In genomic region chr16:11913425-11914079, GRCh38 we compare ENCODE assay signal across 8 cellular contexts. TPM values are rescaled to one million over a fixed set of nuclear protein-coding genes. Genes with fewer than 3 reads are reported as not detected.
DNase-seq lines count a peak whose midpoint lies in the region; ATAC-seq and TF ChIP-seq lines count a peak whose summit lies in the region.

No MANE protein-coding gene starts in this region.

- WGBS in mesendoderm (ENCODE audit: extremely low coverage, insufficient coverage, low lambda C conversion rate): no CpG with 5 or more reads among the region's 12 CpGs

- H2AK5ac ChIP-seq in mesendoderm (ENCODE audit: low read length): no peak overlapping the region

- H4K8ac ChIP-seq in mesendoderm (ENCODE audit: low read depth, low read length): no peak overlapping the region

- H3K23ac ChIP-seq in mesendoderm (ENCODE audit: low read length): no peak overlapping the region

- H2BK120ac ChIP-seq in mesendoderm (ENCODE audit: low read depth, low read length): no peak overlapping the region

- peaks cover 65% of the 10 kb centered on the region for H3K79me2 ChIP-seq in mesendoderm (ENCODE audit: control insufficient read depth, insufficient read depth, low read length)

- H3K36me3 ChIP-seq in BLaER1: peaks cover 18% of the 10 kb centered on the region
- H3K36me3 ChIP-seq in mesendoderm (ENCODE audit: control insufficient read depth, insufficient read depth, low read length): no peaks in the 10 kb centered on the region

- no peak overlapping the region for H2BK5ac ChIP-seq in mesendoderm (ENCODE audit: low read length)

- H4K20me1 ChIP-seq in BLaER1: peaks cover 69% of the 10 kb centered on the region

- peak overlapping the region; percentile 62 for H3K56ac ChIP-seq in mesendoderm (ENCODE audit: low read length)

- H3K27me3 ChIP-seq in BLaER1 (no peaks in the 10 kb centered on the region), mesendoderm (ENCODE audit: insufficient read depth, low read length, poor library complexity) (no peaks in the 10 kb centered on the region)

- H3K18ac ChIP-seq in mesendoderm (ENCODE audit: low read length): no peak overlapping the region

- H3K4ac ChIP-seq in mesendoderm (ENCODE audit: low read depth, low read length): no peak overlapping the region

- H3K9ac ChIP-seq in BLaER1 (peak overlapping the region; percentile 96), mesendoderm (ENCODE audit: low read length) (peak overlapping the region; percentile 95)

- no peak overlapping the region for H2BK15ac ChIP-seq in mesendoderm (replicated peaks; ENCODE audit: low read depth)

- peak overlapping the region; percentile 86 for H3K4me2 ChIP-seq in BLaER1
- peak overlapping the region; percentile 82 for H3K4me2 ChIP-seq in mesendoderm (ENCODE audit: low read length)

- H3K4me1 ChIP-seq in BLaER1 (peaks cover 55% of the 10 kb centered on the region), mesendoderm (ENCODE audit: control insufficient read depth, low read depth, low read length) (peaks cover 9% of the 10 kb centered on the region)

- peak overlapping the region; percentile 94; the same call in 1 of the 2 replicates for H3K27ac ChIP-seq in BLaER1
- H3K27ac ChIP-seq in mesendoderm (ENCODE audit: low read depth, low read length): no peak overlapping the region

- H3K4me3 ChIP-seq in BLaER1 (peak overlapping the region; percentile 98), LNCaP clone FGC (ENCODE audit: low read depth, low read length) (peak overlapping the region; percentile 68), astrocyte of the spinal cord (ENCODE audit: low read depth, low read length) (peak overlapping the region; percentile 89), mesendoderm (ENCODE audit: low read length) (peak overlapping the region; percentile 93)

- in situ Hi-C loops in astrocyte of the spinal cord (cut with HindIII; ENCODE audit: low sequenced_read_pairs): no loop called here

- no peak for ATAC-seq in HG02678 (IDR thresholded peaks at IDR 0.05; ENCODE audit: unreplicated experiment)

- no peaks in the 10 kb centered on the region for H3K9me3 ChIP-seq in BLaER1

- DNase-seq in LNCaP clone FGC (ENCODE audit: low read depth) (no peak), astrocyte of the spinal cord (ENCODE audit: low read depth, low spot score) (no peak), mesendoderm (peak; percentile 21), NCI-H2196 (lab: John Stamatoyannopoulos, UW; ENCODE audit: unreplicated experiment) (no peak), NCI-H2107 treated with DMSO at 0.1 percent for 48 hours (lab: John Stamatoyannopoulos, UW; ENCODE audit: unreplicated experiment) (no peak), HuH-7.5 (ENCODE audit: low spot score) (no peak)

- no peak for TF ChIP-seq CTCF in LNCaP clone FGC (IDR thresholded peaks at IDR 0.05; ENCODE audit: control insufficient read depth, extremely low read depth, insufficient read depth)
- TF ChIP-seq CTCF in astrocyte of the spinal cord (IDR thresholded peaks at IDR 0.05; ENCODE audit: low read depth, low read length): no peak

- no peak overlapping the region for H4K5ac ChIP-seq in mesendoderm (ENCODE audit: low read length)

- H3K79me1 ChIP-seq in mesendoderm (ENCODE audit: low read length): peaks cover 7% of the 10 kb centered on the region

RNA-seq across cellular contexts. Expression of gene GSPT1, which starts 2.2 kb away (rescaled TPM):
- 194 TPM for polyA plus RNA-seq in mesendoderm (2013, experiment 1 of 2)
- polyA plus RNA-seq in mesendoderm (2013, experiment 2 of 2): 193 TPM

RNA-seq across cellular contexts. Expression of gene NPIPB2, which starts 28.3 kb away (rescaled TPM):
- polyA plus RNA-seq in mesendoderm (2013, experiment 1 of 2): 2.3 TPM
- 2.1 TPM for polyA plus RNA-seq in mesendoderm (2013, experiment 2 of 2)

RNA-seq across cellular contexts. Expression of gene TNFRSF17, which starts 51.5 kb away (rescaled TPM):
- polyA plus RNA-seq in mesendoderm (2013, experiment 1 of 2): not detected
- polyA plus RNA-seq in mesendoderm (2013, experiment 2 of 2): not detected
